8 cellular contexts compared by ENCODE assay signal in genomic region chr6:161761966-161762365, GRCh38.
"Had no signal": no experiment of that assay in that cellular context is flagged by ENCODE, and none has a peak within 500 bp of the region (broad histone marks: within the 10 kb centered on the region; RNA-seq: fewer than 3 reads in every experiment).

No MANE protein-coding gene starts in this region.

- FAIRE-seq: H1, H54, HTR-8/SVneo, K562 had no signal

- H3K4me3 Mint-ChIP-seq: GM23338, H9 had no signal

- H3K4me1 Mint-ChIP-seq: GM23338 had no signal

- H3K4me3 ChIP-seq: GM23338, K562 had no signal

- H2AFZ ChIP-seq: GM23338 had no signal

- H3K27ac Mint-ChIP-seq: GM23338, H9 had no signal

- H3K9me3 Mint-ChIP-seq: GM23338, H9 had no signal

- H3K4me2 ChIP-seq: GM23338 had no signal

- DNase-seq: H9, HCEC 1CT, IMR-90 had no signal
